Comparison of ENCODE assay signal across 1 cellular context in the genomic region with DNA sequence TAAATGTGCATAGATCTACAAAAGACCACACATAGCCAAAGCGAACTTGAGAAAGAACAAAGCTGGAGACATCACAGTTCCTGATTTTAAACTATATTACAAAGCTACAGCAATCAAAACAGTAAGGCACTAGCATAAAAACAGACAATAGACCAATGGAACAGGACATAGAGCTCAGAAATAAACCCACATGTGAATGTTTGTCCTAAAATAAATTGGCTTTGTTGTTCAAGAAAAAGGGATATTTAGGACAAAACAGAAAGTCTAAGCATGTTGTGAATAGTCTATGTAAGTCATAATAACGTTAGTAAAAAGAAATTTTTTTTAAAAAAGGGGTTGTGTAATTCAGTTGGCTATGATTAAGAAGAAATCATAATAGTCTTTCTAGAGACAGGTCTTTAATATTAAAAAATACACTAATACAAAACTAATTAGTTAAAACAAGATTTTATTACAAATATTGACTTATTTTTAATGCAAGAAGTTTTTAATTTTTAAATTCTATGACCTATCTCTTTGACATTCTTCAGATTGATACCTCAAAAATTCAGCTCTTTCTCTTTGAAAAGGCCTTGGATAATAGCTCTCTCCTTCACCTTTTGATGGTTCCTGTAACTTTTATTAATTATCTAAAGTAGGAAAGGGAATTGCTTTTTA.
TF ChIP-seq lines count a peak whose summit lies in the region.

No MANE protein-coding gene starts in this region.

TF ChIP-seq in GM12878, 131 proteins besides CTCF, POLR2A, EP300 and RAD21:
- TF ChIP-seq CBX5 (IDR thresholded peaks at IDR 0.05; ENCODE audit: low read depth) (0 out of 2 replicates have a peak, but pooled peaks have one; percentile 39), MEF2B (IDR thresholded peaks at IDR 0.05; ENCODE audit: partially characterized antibody, poor library complexity, severe bottlenecking) (no peak), CHD4 (IDR thresholded peaks at IDR 0.05) (no peak), IKZF2 (IDR thresholded peaks at IDR 0.05) (no peak)
